In the genomic region with DNA sequence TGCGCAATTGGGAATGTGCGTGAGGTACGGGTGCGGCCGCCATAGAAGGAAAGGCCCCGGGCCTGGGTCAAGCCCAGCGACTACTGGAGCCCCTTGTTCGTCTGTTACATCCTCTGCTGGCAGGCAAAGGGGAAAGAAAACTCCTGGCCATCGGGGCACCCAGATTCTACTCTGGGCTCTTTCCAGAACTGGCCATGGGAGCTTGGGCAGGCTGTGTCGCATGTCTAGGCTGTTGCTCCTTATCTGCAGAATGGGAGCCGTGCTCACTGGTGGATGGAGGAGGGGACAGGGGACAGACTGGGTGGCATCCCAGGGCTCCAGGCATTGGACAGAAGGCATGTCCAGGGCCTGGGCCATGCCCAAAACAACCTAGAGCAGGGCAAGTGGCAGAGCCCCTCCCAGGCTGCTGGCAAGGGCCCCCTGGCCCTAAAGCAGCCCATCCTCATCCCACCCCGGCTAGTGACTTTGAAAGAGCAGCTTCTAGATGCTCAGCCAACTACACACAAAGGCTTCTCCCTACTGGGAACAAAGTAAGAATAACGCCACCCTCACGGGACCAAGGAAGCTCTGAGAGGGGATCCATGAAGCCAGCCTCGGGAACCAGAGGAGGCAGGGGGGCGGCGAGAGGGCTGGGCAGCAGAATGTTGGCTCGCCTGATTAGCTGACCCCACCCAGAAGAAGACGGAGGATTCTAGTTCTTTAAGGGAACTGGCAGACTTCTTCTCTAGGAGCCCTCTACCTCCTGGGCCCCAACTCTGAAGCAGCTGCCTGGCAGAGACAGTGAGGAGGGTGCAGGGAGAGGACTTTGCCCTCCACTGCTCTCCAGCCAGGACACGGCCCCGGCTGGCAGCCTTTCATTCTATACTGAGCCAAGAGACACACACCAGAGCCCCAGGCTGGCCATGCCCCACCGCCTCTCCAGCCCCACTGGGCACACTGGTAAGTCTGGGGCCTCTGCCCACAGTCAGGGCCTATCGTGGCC, we compare ENCODE assay signal across 18 cellular contexts.
A peak's percentile ranks its signal among the peaks of the same experiment; 100 is the strongest.
DNase-seq lines count a peak whose midpoint lies in the region; ATAC-seq, FAIRE-seq and TF ChIP-seq lines count a peak whose summit lies in the region.
"Had no signal": no experiment of that assay in that cellular context is flagged by ENCODE, and none has a peak within 500 bp of the region (broad histone marks: within the 10 kb centered on the region; RNA-seq: fewer than 3 reads in every experiment).

No MANE protein-coding gene starts in this region.

- peaks cover 12% of the 10 kb centered on the region for H3K9me3 Mint-ChIP-seq in neural progenitor cell
- H3K9me3 Mint-ChIP-seq: neural crest cell had no signal

- intact Hi-C loops in left ventricle myocardium superior (cut with micrococcal nuclease) = no loop called here

- no peaks in the 10 kb centered on the region for H3F3A ChIP-seq in neural progenitor cell (ENCODE audit: low read depth)

- peaks cover 7% of the 10 kb centered on the region for H3K27me3 Mint-ChIP-seq in neural progenitor cell (ENCODE audit: insufficient read depth, low read depth)

- peak overlapping the region in 1 of 2 experiments; percentile 60; a peak in 3 of 6 replicates for H3K27ac ChIP-seq in A549
- H3K27ac ChIP-seq in neural progenitor cell = no peak overlapping the region

- H3K36me3 ChIP-seq in neural progenitor cell = no peaks in the 10 kb centered on the region

- H3K4me1 Mint-ChIP-seq in neural progenitor cell = peaks cover 14% of the 10 kb centered on the region
- H3K4me1 Mint-ChIP-seq: activated naive CD4-positive, alpha-beta T cell treated with anti-CD3 and anti-CD28 coated beads, Interleukin-2, amount 10 ng/mL, durations not matched to agents 7 days and 5 days had no signal

- H3K27ac Mint-ChIP-seq in neural progenitor cell = no peak overlapping the region
- H3K27ac Mint-ChIP-seq: activated naive CD4-positive, alpha-beta T cell treated with anti-CD3 and anti-CD28 coated beads, Interleukin-2, amount 10 ng/mL, durations not matched to agents 7 days and 5 days had no signal

- H3K4me3 Mint-ChIP-seq in neural progenitor cell = no peak overlapping the region
- H3K4me3 Mint-ChIP-seq: activated naive CD4-positive, alpha-beta T cell treated with anti-CD3 and anti-CD28 coated beads, Interleukin-2, amount 10 ng/mL, durations not matched to agents 7 days and 5 days; brain; neural crest cell had no signal

- no peaks in the 10 kb centered on the region for H3K79me2 ChIP-seq in neural progenitor cell (ENCODE audit: low read depth)

- TF ChIP-seq CTCF in A549 (IDR thresholded peaks at IDR 0.05) (no peak), neural progenitor cell (IDR thresholded peaks at IDR 0.05) (no peak)

- H3K36me3 Mint-ChIP-seq in neural progenitor cell = no peaks in the 10 kb centered on the region
- H3K36me3 Mint-ChIP-seq: activated naive CD4-positive, alpha-beta T cell treated with anti-CD3 and anti-CD28 coated beads, Interleukin-2, amount 10 ng/mL, durations not matched to agents 7 days and 5 days; brain had no signal

- H3K4me2 ChIP-seq in A549 (peak overlapping the region; percentile 19; the same call in 2 of the 3 replicates), neural progenitor cell (no peak overlapping the region)

- no peak for TF ChIP-seq RAD21 in A549 (conservative IDR thresholded peaks at IDR 0.05 in 1 of 2, IDR thresholded peaks at IDR 0.05 in 1 of 2)

- H3K4me3 ChIP-seq in A549 (no peak overlapping the region), neural progenitor cell (no peak overlapping the region)
- H3K4me3 ChIP-seq: lung had no signal

- H3K9me3 ChIP-seq in A549 (no peaks in the 10 kb centered on the region), neural progenitor cell (ENCODE audit: low read depth) (no peaks in the 10 kb centered on the region)

- no peak for TF ChIP-seq POLR2A in A549 (IDR thresholded peaks at IDR 0.05; ENCODE audit: low read length)

- no peak for TF ChIP-seq EP300 in A549 (IDR thresholded peaks at IDR 0.05)

- no peaks in the 10 kb centered on the region for H3K27me3 ChIP-seq in neural progenitor cell

- peak in 1 of 2 experiments; percentile 71; a peak in 3 of 6 replicates for ATAC-seq in A549
- peak; percentile 98 for ATAC-seq in left ventricle myocardium superior
- ATAC-seq in GM19455 (IDR thresholded peaks at IDR 0.05; ENCODE audit: unreplicated experiment) = no peak

- no peaks in the 10 kb centered on the region for H4K20me1 ChIP-seq in neural progenitor cell (ENCODE audit: low read depth)

- DNase-seq in A549 (ENCODE audit: low read depth in 1 of 2, low spot score in 1 of 2) = no peak
- DNase-seq in NCI-H446 treated with DMSO at 0.1 percent for 48 hours (lab: John Stamatoyannopoulos, UW) = peak; percentile 28
- peak; percentile 81 for DNase-seq in left ventricle myocardium superior
- DNase-seq in neural progenitor cell (ENCODE audit: low spot score) = no peak
- no peak for DNase-seq in GDM1 (lab: John Stamatoyannopoulos, UW)
- no peak for DNase-seq in activated CD4-positive, alpha-beta T cell treated with anti-CD3 and anti-CD28 coated beads for 4 hours
- DNase-seq in NCI-H82 treated with DMSO at 0.1 percent for 48 hours (lab: John Stamatoyannopoulos, UW; ENCODE audit: unreplicated experiment) = no peak
- DNase-seq: activated CD4-positive, CD25-positive, alpha-beta regulatory T cell; activated naive CD4-positive, alpha-beta T cell treated with anti-CD3 and anti-CD28 coated beads, Interleukin-2, amount 10 ng/mL, durations not matched to agents 7 days and 5 days; effector CD4-positive, alpha-beta T cell; GF-D8; NCI-H1048; stimulated activated CD4-positive, alpha-beta T cell treated with anti-CD3 and anti-CD28 coated beads, Interleukin-4, amount 100 ng/mL, for 1 hour; T-helper 2 cell had no signal

- POLR2A ChIA-PET in A549 (lab: Yijun Ruan, JAX) = no interaction called here

- H2AFZ ChIP-seq in neural progenitor cell (replicated peaks) = peak overlapping the region; percentile 10

- H3K4me1 ChIP-seq in A549 = peaks cover 9% of the 10 kb centered on the region; the same call in 2 of the 3 replicates
- peaks cover 7% of the 10 kb centered on the region for H3K4me1 ChIP-seq in neural progenitor cell

- 76% methylated on average over 22 of the region's 23 CpGs for WGBS in A549 (ENCODE audit: missing lambda C conversion rate)

- FAIRE-seq in A549 (lab: Jason Lieb, UNC) = no peak

- CTCF ChIA-PET in A549 (lab: Yijun Ruan, JAX) = interaction anchor here (0.7 to 1.6 kb wide), 4 partner anchors 9 to 384 kb away, joined by 3 to 7 read pairs (median 4); no protein-coding TSS in a partner anchor

- no peak overlapping the region for H3K9ac ChIP-seq in neural progenitor cell

TF ChIP-seq in A549, 52 proteins besides CTCF, POLR2A, EP300 and RAD21:
- no peak for TF ChIP-seq NPAS2 (CRISPR knock-in tag; IDR thresholded peaks at IDR 0.05; ENCODE audit: borderline replicate concordance)
- TF ChIP-seq, protein P1, sequence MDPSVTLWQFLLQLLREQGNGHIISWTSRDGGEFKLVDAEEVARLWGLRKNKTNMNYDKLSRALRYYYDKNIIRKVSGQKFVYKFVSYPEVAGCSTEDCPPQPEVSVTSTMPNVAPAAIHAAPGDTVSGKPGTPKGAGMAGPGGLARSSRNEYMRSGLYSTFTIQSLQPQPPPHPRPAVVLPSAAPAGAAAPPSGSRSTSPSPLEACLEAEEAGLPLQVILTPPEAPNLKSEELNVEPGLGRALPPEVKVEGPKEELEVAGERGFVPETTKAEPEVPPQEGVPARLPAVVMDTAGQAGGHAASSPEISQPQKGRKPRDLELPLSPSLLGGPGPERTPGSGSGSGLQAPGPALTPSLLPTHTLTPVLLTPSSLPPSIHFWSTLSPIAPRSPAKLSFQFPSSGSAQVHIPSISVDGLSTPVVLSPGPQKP (IDR thresholded peaks at IDR 0.05; ENCODE audit: low read depth, low read length) = no peak
- no peak for TF ChIP-seq KDM1A (IDR thresholded peaks at IDR 0.05; ENCODE audit: low read depth)
- no peak for TF ChIP-seq CBX8 (IDR thresholded peaks at IDR 0.05)
- TF ChIP-seq, protein P2, sequence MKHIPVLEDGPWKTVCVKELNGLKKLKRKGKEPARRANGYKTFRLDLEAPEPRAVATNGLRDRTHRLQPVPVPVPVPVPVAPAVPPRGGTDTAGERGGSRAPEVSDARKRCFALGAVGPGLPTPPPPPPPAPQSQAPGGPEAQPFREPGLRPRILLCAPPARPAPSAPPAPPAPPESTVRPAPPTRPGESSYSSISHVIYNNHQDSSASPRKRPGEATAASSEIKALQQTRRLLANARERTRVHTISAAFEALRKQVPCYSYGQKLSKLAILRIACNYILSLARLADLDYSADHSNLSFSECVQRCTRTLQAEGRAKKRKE (CRISPR knock-in tag; IDR thresholded peaks at IDR 0.05; ENCODE audit: low read depth) = no peak
- TF ChIP-seq NR3C1 (IDR thresholded peaks at IDR 0.05) = no peak
- no peak for TF ChIP-seq MAZ (IDR thresholded peaks at IDR 0.05; ENCODE audit: borderline replicate concordance, low read depth, low read length)
- TF ChIP-seq CHD4 (IDR thresholded peaks at IDR 0.05; ENCODE audit: borderline replicate concordance) = no peak
- no peak for TF ChIP-seq ESRRA (IDR thresholded peaks at IDR 0.05; ENCODE audit: borderline replicate concordance, low read length)
- TF ChIP-seq HEYL (CRISPR knock-in tag; IDR thresholded peaks at IDR 0.05) = no peak
- no peak for TF ChIP-seq ZFP36 (IDR thresholded peaks at IDR 0.05; ENCODE audit: borderline replicate concordance, partially characterized antibody)
- no peak for TF ChIP-seq HOXB5 (CRISPR knock-in tag; IDR thresholded peaks at IDR 0.05)
- no peak for TF ChIP-seq FOSB (CRISPR knock-in tag; IDR thresholded peaks at IDR 0.05)
- TF ChIP-seq MYC (IDR thresholded peaks at IDR 0.05; ENCODE audit: borderline replicate concordance, low read length) = no peak
- TF ChIP-seq KDM5A (IDR thresholded peaks at IDR 0.05) = no peak
- no peak for TF ChIP-seq HOXB13 (CRISPR knock-in tag; IDR thresholded peaks at IDR 0.05; ENCODE audit: low read depth)
- TF ChIP-seq, protein P3, sequence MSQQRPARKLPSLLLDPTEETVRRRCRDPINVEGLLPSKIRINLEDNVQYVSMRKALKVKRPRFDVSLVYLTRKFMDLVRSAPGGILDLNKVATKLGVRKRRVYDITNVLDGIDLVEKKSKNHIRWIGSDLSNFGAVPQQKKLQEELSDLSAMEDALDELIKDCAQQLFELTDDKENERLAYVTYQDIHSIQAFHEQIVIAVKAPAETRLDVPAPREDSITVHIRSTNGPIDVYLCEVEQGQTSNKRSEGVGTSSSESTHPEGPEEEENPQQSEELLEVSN (IDR thresholded peaks at IDR 0.05; ENCODE audit: borderline replicate concordance, low read depth) = no peak
- no peak for TF ChIP-seq FOSL2 (IDR thresholded peaks at IDR 0.05)
- no peak for TF ChIP-seq FOSL2 (CRISPR knock-in tag; IDR thresholded peaks at IDR 0.05)
- no peak for TF ChIP-seq ZC3H11A (IDR thresholded peaks at IDR 0.05)
- TF ChIP-seq HOXA7 (CRISPR knock-in tag; IDR thresholded peaks at IDR 0.05) = no peak

Comparison
In these comparisons a context has a peak if more than half of its experiments do, and no peak if none do; other contexts are left out.
1. DNase-seq: peak in NCI-H446 treated with DMSO at 0.1 percent for 48 hours (single experiment) and left ventricle myocardium superior (single experiment); none in A549 (0 of 2), neural progenitor cell (single experiment), GDM1 (single experiment), activated CD4-positive, alpha-beta T cell treated with anti-CD3 and anti-CD28 coated beads for 4 hours (0 of 2) and NCI-H82 treated with DMSO at 0.1 percent for 48 hours (single experiment).